ENCODE assay signal across 8 cellular contexts in genomic region chr9:92716557-92716956, GRCh38. TPM values are rescaled to one million over a fixed set of nuclear protein-coding genes. Genes with fewer than 3 reads are reported as not detected.
DNase-seq lines count a peak whose midpoint lies in the region; ATAC-seq lines count a peak whose summit lies in the region.

No MANE protein-coding gene starts in this region.

- DNase-seq in SIG-M5 treated with dmso at 0.1 percent for 504 hours (lab: John Stamatoyannopoulos, UW; ENCODE audit: unreplicated experiment): peak; percentile 12
- no peak for DNase-seq in SIG-M5 (lab: John Stamatoyannopoulos, UW)
- DNase-seq in NCI-H1048 (lab: John Stamatoyannopoulos, UW): peak; percentile 51
- peak; percentile 69 to 74 for DNase-seq in activated CD4-positive, alpha-beta T cell treated with anti-CD3 and anti-CD28 coated beads, Interleukin-2, amount 50 U/mL, for 24 hours (ENCODE audit: low read depth in 1 of 2, low spot score in 1 of 2)
- DNase-seq in effector CD8-positive, alpha-beta T cell (lab: John Stamatoyannopoulos, UW): peak; percentile 85
- peak; percentile 51 for DNase-seq in mucosa of gallbladder (ENCODE audit: low spot score)
- peak; percentile 59 to 78 for DNase-seq in stimulated activated CD8-positive, alpha-beta memory T cell treated with anti-CD3 and anti-CD28 coated beads, Interleukin-7, amount 100 ng/mL, for 4 hours (ENCODE audit: low read depth in 2 of 2)

- ATAC-seq in GM18519 (IDR thresholded peaks at IDR 0.05; ENCODE audit: low FRiP score, unreplicated experiment): no peak

RNA-seq across cellular contexts. Expression of gene IPPK, which starts 46.6 kb away (rescaled TPM):
- total RNA-seq in mucosa of gallbladder: 7.3 TPM

RNA-seq across cellular contexts. Expression of gene BICD2, which starts 48.1 kb away (rescaled TPM):
- 26.9 TPM for total RNA-seq in mucosa of gallbladder
